8 cellular contexts compared by ENCODE assay signal in the genomic region with DNA sequence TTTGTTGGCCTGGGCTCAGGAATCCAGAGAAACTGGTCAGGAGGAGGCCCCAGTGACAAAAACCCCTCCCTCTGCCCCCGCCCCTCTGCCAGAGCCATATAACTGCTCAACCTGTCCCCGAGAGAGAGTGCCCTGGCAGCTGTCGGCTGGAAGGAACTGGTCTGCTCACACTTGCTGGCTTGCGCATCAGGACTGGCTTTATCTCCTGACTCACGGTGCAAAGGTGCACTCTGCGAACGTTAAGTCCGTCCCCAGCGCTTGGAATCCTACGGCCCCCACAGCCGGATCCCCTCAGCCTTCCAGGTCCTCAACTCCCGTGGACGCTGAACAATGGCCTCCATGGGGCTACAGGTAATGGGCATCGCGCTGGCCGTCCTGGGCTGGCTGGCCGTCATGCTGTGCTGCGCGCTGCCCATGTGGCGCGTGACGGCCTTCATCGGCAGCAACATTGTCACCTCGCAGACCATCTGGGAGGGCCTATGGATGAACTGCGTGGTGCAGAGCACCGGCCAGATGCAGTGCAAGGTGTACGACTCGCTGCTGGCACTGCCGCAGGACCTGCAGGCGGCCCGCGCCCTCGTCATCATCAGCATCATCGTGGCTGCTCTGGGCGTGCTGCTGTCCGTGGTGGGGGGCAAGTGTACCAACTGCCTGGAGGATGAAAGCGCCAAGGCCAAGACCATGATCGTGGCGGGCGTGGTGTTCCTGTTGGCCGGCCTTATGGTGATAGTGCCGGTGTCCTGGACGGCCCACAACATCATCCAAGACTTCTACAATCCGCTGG. TPM values are rescaled to one million over a fixed set of nuclear protein-coding genes. Genes with fewer than 3 reads are reported as not detected.
DNase-seq lines count a peak whose midpoint lies in the region; FAIRE-seq and TF ChIP-seq lines count a peak whose summit lies in the region.

Gene CLDN4, plus strand, starts transcription at position 125 of the 784 bp plus-strand sequence. Its CDS starts 206 bp downstream, at position 331.

- POLR2A ChIA-PET in CD4-positive, alpha-beta memory T cell (lab: Charles Lee; ENCODE audit: partially characterized antibody): no interaction called here

- DNase-seq in LHCN-M2 (ENCODE audit: low read depth) (peak; percentile 14), RCC 7860 (ENCODE audit: low spot score) (peak; percentile 95), spleen (no peak), NCI-H2227 treated with DMSO at 0.1 percent for 48 hours (lab: John Stamatoyannopoulos, UW) (no peak), GOT3 (lab: John Stamatoyannopoulos, UW) (no peak)
- DNase-seq in CD4-positive, alpha-beta memory T cell: no peak
- DNase-seq in activated T-cell treated with anti-CD3 and anti-CD28 coated beads, Interleukin-2, amount 50 U/mL, for 1 hour: no peak

- H3K9me3 ChIP-seq in iPS-18c (ENCODE audit: control insufficient read depth, insufficient read depth, low read length): peaks cover 2% of the 10 kb centered on the region
- no peaks in the 10 kb centered on the region for H3K9me3 ChIP-seq in spleen
- H3K9me3 ChIP-seq in CD4-positive, alpha-beta memory T cell (ENCODE audit: control insufficient read depth in 1 of 2, low read length in 2 of 2): no peaks in the 10 kb centered on the region

- H3K36me3 Mint-ChIP-seq in CD4-positive, alpha-beta memory T cell: no peaks in the 10 kb centered on the region

- H3K4me3 ChIP-seq in iPS-18c (ENCODE audit: insufficient read depth, low read depth, low read length): peak within 1 kb of the TSS; percentile 48
- H3K4me3 ChIP-seq in spleen: no peak within 1 kb of the TSS
- H3K4me3 ChIP-seq in CD4-positive, alpha-beta memory T cell (ENCODE audit: low read length in 2 of 2): no peak within 1 kb of the TSS

- no peak within 1 kb of the TSS for H3K4me3 Mint-ChIP-seq in CD4-positive, alpha-beta memory T cell

- intact Hi-C loops in spleen (cut with DNase I; ENCODE audit: low total_unique reads): no loop called here
- intact Hi-C loops in CD4-positive, alpha-beta memory T cell (cut with micrococcal nuclease): no loop called here

- H3K27me3 ChIP-seq in spleen (replicated peaks in 1 of 7): no peaks in the 10 kb centered on the region
- H3K27me3 ChIP-seq in CD4-positive, alpha-beta memory T cell (ENCODE audit: insufficient read depth, low read length): no peaks in the 10 kb centered on the region

- FAIRE-seq in RCC 7860 (lab: Jason Lieb, UNC): peak; percentile 74

- CTCF ChIA-PET in CD4-positive, alpha-beta memory T cell (lab: Charles Lee; ENCODE audit: partially characterized antibody): no interaction called here

- no peak for TF ChIP-seq POLR2A in spleen (IDR thresholded peaks at IDR 0.05)

- peaks cover 0 to 6% of the 10 kb centered on the region in 2 donors for H3K27me3 Mint-ChIP-seq in CD4-positive, alpha-beta memory T cell

- H3K27ac Mint-ChIP-seq in CD4-positive, alpha-beta memory T cell: peak within 1 kb of the TSS in 2 of 7 donors; percentile 35 to 67

- H3K27ac ChIP-seq in spleen: peak within 1 kb of the TSS in 6 of 8 donors; percentile 51 to 81 (median 64)
- no peak within 1 kb of the TSS for H3K27ac ChIP-seq in CD4-positive, alpha-beta memory T cell (ENCODE audit: low read depth, low read length)

- H3K36me3 ChIP-seq in spleen: no peaks in the 10 kb centered on the region
- no peaks in the 10 kb centered on the region for H3K36me3 ChIP-seq in CD4-positive, alpha-beta memory T cell (ENCODE audit: insufficient read depth, low read length)

- 75 to 90% (median 88%) methylated on average over 24 to 44 of the region's 44 CpGs for WGBS in spleen, 5 donors

- peaks cover 15 to 69% (median 41%) of the 10 kb centered on the region in 6 donors for H3K4me1 ChIP-seq in spleen
- H3K4me1 ChIP-seq in CD4-positive, alpha-beta memory T cell (ENCODE audit: insufficient read depth, low read length): peaks cover 26% of the 10 kb centered on the region

- no peaks in the 10 kb centered on the region for H3K9me3 Mint-ChIP-seq in CD4-positive, alpha-beta memory T cell

- H3K4me1 Mint-ChIP-seq in CD4-positive, alpha-beta memory T cell: peaks cover 22 to 38% (median 28%) of the 10 kb centered on the region in 4 donors

- TF ChIP-seq CTCF in spleen (IDR thresholded peaks at IDR 0.05 in 8 of 11, conservative IDR thresholded peaks at IDR 0.05 in 3 of 11): no peak

RNA-seq across cellular contexts. Expression of gene CLDN4, which starts in this region (rescaled TPM):
- total RNA-seq in LHCN-M2 (2014; rRNA removed) (0.17 and 0.19 TPM in 2 replicates), spleen (1 to 10 TPM in 1 of 7 donors, under 1 TPM in 5, not detected in 1; 0.13 to 1.0 (median 0.24) TPM)
- 0.28 TPM for polyA plus RNA-seq in LHCN-M2 (2012)
- polyA plus RNA-seq in spleen: under 1 TPM; 0.33 to 0.77 (median 0.39) TPM
- total RNA-seq in CD4-positive, alpha-beta memory T cell: not detected
- polyA plus RNA-seq in CD4-positive, alpha-beta memory T cell: under 1 TPM in 1 of 2 donors, not detected in 1; 0.05 TPM

Comparison
In these comparisons a context has a peak if more than half of its experiments do, and no peak if none do; other contexts are left out.
1. Peak in DNase-seq in LHCN-M2; RNA of the gene not detected or under 1 TPM.